Comparison of ENCODE assay signal across 10 cellular contexts in the genomic region with DNA sequence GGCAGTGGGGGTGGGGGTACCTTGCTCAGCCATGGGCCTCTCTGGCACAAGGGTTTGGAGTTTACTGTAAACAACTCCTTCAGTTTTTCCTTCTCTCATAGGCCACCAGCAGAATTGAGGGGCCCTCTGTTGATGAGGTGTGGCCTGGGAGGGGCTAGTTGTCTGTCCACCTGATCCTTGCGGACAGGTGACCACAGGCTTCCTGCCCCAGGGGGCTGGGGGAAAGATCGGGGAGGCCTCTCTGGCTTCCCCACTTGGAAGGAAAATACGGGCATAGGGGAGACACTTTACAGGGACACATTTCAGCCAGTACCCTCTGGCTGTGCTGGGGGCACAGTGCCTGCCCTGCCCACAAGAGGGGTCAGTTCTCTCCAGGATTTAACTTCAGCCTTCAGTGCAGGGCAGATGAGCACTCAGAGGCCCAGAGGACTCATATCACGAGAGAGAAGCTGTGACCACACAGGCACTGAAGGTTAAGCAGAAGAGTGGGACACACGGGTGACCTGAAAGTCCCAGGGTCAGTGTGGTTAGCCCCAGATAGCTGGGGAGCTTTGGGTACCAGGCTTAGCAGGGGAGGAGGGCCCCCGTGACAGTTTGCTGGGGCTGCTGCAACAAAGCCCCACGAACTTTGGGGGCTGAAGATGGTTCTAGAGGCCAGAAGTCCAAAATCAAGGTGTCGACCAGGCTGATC.
DNase-seq lines count a peak whose midpoint lies in the region; ATAC-seq and TF ChIP-seq lines count a peak whose summit lies in the region.
"Had no signal": no experiment of that assay in that cellular context is flagged by ENCODE, and none has a peak within 500 bp of the region (broad histone marks: within the 10 kb centered on the region; RNA-seq: fewer than 3 reads in every experiment).

No MANE protein-coding gene starts in this region.

- H3K4me3 ChIP-seq in naive thymus-derived CD4-positive, alpha-beta T cell (ENCODE audit: low read length) = no peak overlapping the region
- H3K4me3 ChIP-seq in tibial nerve = no peak overlapping the region

- TF ChIP-seq CTCF in brain (conservative IDR thresholded peaks at IDR 0.05) (no peak), tibial nerve (IDR thresholded peaks at IDR 0.05) (no peak)

- TF ChIP-seq EP300 in tibial nerve (IDR thresholded peaks at IDR 0.05) = no peak

- peaks cover 87% of the 10 kb centered on the region for H3K4me1 Mint-ChIP-seq in activated CD8-positive, alpha-beta memory T cell treated with anti-CD3 and anti-CD28 coated beads, Interleukin-2, amount 10 ng/mL, durations not matched to agents 7 days and 5 days
- H3K4me1 Mint-ChIP-seq in brain = peaks cover 91% of the 10 kb centered on the region
- peaks cover 66 to 92% (median 85%) of the 10 kb centered on the region in 7 donors for H3K4me1 Mint-ChIP-seq in naive thymus-derived CD4-positive, alpha-beta T cell

- intact Hi-C loops in naive thymus-derived CD4-positive, alpha-beta T cell (cut with micrococcal nuclease) = no loop called here

- H3K9me3 Mint-ChIP-seq in activated CD8-positive, alpha-beta memory T cell treated with anti-CD3 and anti-CD28 coated beads, Interleukin-2, amount 10 ng/mL, durations not matched to agents 7 days and 5 days (ENCODE audit: low read depth) = no peaks in the 10 kb centered on the region
- no peaks in the 10 kb centered on the region for H3K9me3 Mint-ChIP-seq in brain
- peaks cover 0 to 2% (median 0%) of the 10 kb centered on the region in 11 donors for H3K9me3 Mint-ChIP-seq in naive thymus-derived CD4-positive, alpha-beta T cell

- peak overlapping the region; percentile 78 for H3K27ac Mint-ChIP-seq in activated CD8-positive, alpha-beta memory T cell treated with anti-CD3 and anti-CD28 coated beads, Interleukin-2, amount 10 ng/mL, durations not matched to agents 7 days and 5 days
- H3K27ac Mint-ChIP-seq in brain = peak overlapping the region; percentile 39 to 86 (median 64)
- peak overlapping the region; percentile 28 to 93 (median 71) for H3K27ac Mint-ChIP-seq in naive thymus-derived CD4-positive, alpha-beta T cell

- no peak for TF ChIP-seq POLR2A in tibial nerve (IDR thresholded peaks at IDR 0.05)

- H3K36me3 ChIP-seq in naive thymus-derived CD4-positive, alpha-beta T cell (ENCODE audit: control insufficient read depth in 2 of 3, insufficient read depth in 3 of 3, low read length in 3 of 3) = no peaks in the 10 kb centered on the region
- H3K36me3 ChIP-seq in tibial nerve = no peaks in the 10 kb centered on the region

- peaks cover 75 to 84% of the 10 kb centered on the region in 2 donors for H3K4me1 ChIP-seq in naive thymus-derived CD4-positive, alpha-beta T cell (ENCODE audit: control insufficient read depth in 2 of 2, insufficient read depth in 2 of 2, low read length in 2 of 2)
- H3K4me1 ChIP-seq in tibial nerve = peaks cover 0 to 97% (median 92%) of the 10 kb centered on the region in 4 donors

- CTCF ChIA-PET in activated CD8-positive, alpha-beta memory T cell treated with anti-CD3 and anti-CD28 coated beads, Interleukin-2, amount 10 ng/mL, durations not matched to agents 7 days and 5 days (lab: Charles Lee) = interaction anchor here (0.7 to 1.6 kb wide), 5 partner anchors 10 to 109 kb away, joined by 3 to 10 read pairs (median 5); no protein-coding TSS in a partner anchor
- CTCF ChIA-PET in naive thymus-derived CD4-positive, alpha-beta T cell (lab: Charles Lee) = interaction anchor here (1.0 kb wide), 1 partner anchor 43 kb away, joined by 3 read pairs; no protein-coding TSS in a partner anchor

- 74 to 79% methylated on average over 8 of the region's 8 CpGs for WGBS in tibial nerve, 2 donors

- no peaks in the 10 kb centered on the region for H3K9me3 ChIP-seq in naive thymus-derived CD4-positive, alpha-beta T cell (ENCODE audit: control insufficient read depth in 2 of 3, low read length in 3 of 3)
- no peaks in the 10 kb centered on the region for H3K9me3 ChIP-seq in tibial nerve

- no peaks in the 10 kb centered on the region for H3K27me3 ChIP-seq in naive thymus-derived CD4-positive, alpha-beta T cell (ENCODE audit: control insufficient read depth in 2 of 2, insufficient read depth in 2 of 2, low read length in 2 of 2)
- no peaks in the 10 kb centered on the region for H3K27me3 ChIP-seq in tibial nerve

- peaks cover 6% of the 10 kb centered on the region for H3K36me3 Mint-ChIP-seq in activated CD8-positive, alpha-beta memory T cell treated with anti-CD3 and anti-CD28 coated beads, Interleukin-2, amount 10 ng/mL, durations not matched to agents 7 days and 5 days
- H3K36me3 Mint-ChIP-seq in brain = peaks cover 3% of the 10 kb centered on the region
- peaks cover 0 to 22% (median 0%) of the 10 kb centered on the region in 5 donors for H3K36me3 Mint-ChIP-seq in naive thymus-derived CD4-positive, alpha-beta T cell

- no peaks in the 10 kb centered on the region for H3K27me3 Mint-ChIP-seq in activated CD8-positive, alpha-beta memory T cell treated with anti-CD3 and anti-CD28 coated beads, Interleukin-2, amount 10 ng/mL, durations not matched to agents 7 days and 5 days
- peaks cover 4% of the 10 kb centered on the region for H3K27me3 Mint-ChIP-seq in brain
- H3K27me3 Mint-ChIP-seq in naive thymus-derived CD4-positive, alpha-beta T cell = no peaks in the 10 kb centered on the region

- ATAC-seq in activated CD8-positive, alpha-beta memory T cell treated with anti-CD3 and anti-CD28 coated beads, Interleukin-2, amount 10 ng/mL, durations not matched to agents 7 days and 5 days = no peak
- no peak for ATAC-seq in naive thymus-derived CD4-positive, alpha-beta T cell
- no peak for ATAC-seq in HG03520 (IDR thresholded peaks at IDR 0.05; ENCODE audit: unreplicated experiment)

- peak; percentile 71 for DNase-seq in activated CD8-positive, alpha-beta memory T cell treated with anti-CD3 and anti-CD28 coated beads, Interleukin-2, amount 10 ng/mL, durations not matched to agents 7 days and 5 days
- no peak for DNase-seq in activated CD8-positive, alpha-beta memory T cell treated with anti-CD3 and anti-CD28 coated beads for 24 hours
- no peak for DNase-seq in naive thymus-derived CD4-positive, alpha-beta T cell
- no peak for DNase-seq in tibial nerve (ENCODE audit: low spot score in 2 of 2)
- no peak for DNase-seq in GM03348 (ENCODE audit: low spot score)
- DNase-seq in stimulated activated CD4-positive, alpha-beta T cell treated with anti-CD3 and anti-CD28 coated beads, Interleukin-4, amount 100 ng/mL, for 24 hours = no peak
- DNase-seq: ACHN, NCI-H2227 treated with DMSO at 0.1 percent for 48 hours had no signal

- peak overlapping the region; percentile 35 for H3K4me3 Mint-ChIP-seq in activated CD8-positive, alpha-beta memory T cell treated with anti-CD3 and anti-CD28 coated beads, Interleukin-2, amount 10 ng/mL, durations not matched to agents 7 days and 5 days
- no peak overlapping the region for H3K4me3 Mint-ChIP-seq in brain
- H3K4me3 Mint-ChIP-seq in naive thymus-derived CD4-positive, alpha-beta T cell = peak overlapping the region in 7 of 10 donors; percentile 10 to 85 (median 50)

- POLR2A ChIA-PET in naive thymus-derived CD4-positive, alpha-beta T cell (lab: Charles Lee) = interaction anchor here (0.6 to 66.9 kb wide), 5 partner anchors 8 to 55 kb away, joined by 3 to 3353 read pairs (median 9); no protein-coding TSS in a partner anchor

- H3K27ac ChIP-seq in naive thymus-derived CD4-positive, alpha-beta T cell (ENCODE audit: low read depth, low read length) = peak overlapping the region; percentile 26
- H3K27ac ChIP-seq in tibial nerve = peak overlapping the region; percentile 64 to 93 (median 84)

Comparison
In these comparisons a context has a peak if more than half of its experiments do, and no peak if none do; other contexts are left out.
1. H3K4me3 Mint-ChIP-seq: peak in activated CD8-positive, alpha-beta memory T cell treated with anti-CD3 and anti-CD28 coated beads, Interleukin-2, amount 10 ng/mL, durations not matched to agents 7 days and 5 days (single experiment) and naive thymus-derived CD4-positive, alpha-beta T cell (7 of 10); none in brain (0 of 5).
2. Peak in every context shown above with its lines, with median percentiles within 50 percentile points of each other: H3K27ac Mint-ChIP-seq.